ENCODE assay signal across 26 cellular contexts in the genomic region with DNA sequence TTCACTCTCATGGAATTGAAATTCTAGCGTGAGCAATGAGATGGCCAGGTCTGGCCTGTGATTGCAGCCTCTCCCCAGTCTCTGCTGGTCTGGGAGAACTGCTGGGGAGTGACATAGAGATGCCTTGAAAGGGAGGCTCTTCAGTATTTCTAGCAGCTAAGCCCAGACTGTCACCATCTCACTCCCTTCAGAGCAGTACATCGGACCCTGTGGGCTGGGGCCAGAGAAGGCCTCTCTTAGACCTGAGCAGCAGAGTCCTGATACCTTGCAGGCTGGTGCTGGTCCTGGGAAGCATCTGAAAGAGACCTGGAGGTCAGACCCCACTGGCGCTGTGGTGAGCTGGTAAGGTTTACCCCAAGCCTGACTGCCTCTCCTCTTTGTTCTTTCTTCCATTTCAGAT.
DNase-seq lines count a peak whose midpoint lies in the region; ATAC-seq and TF ChIP-seq lines count a peak whose summit lies in the region.
"Had no signal": no experiment of that assay in that cellular context is flagged by ENCODE, and none has a peak within 500 bp of the region (broad histone marks: within the 10 kb centered on the region; RNA-seq: fewer than 3 reads in every experiment).

No MANE protein-coding gene starts in this region.

- H3K4me1 ChIP-seq in heart left ventricle = peaks cover 0 to 93% (median 66%) of the 10 kb centered on the region in 12 donors
- H3K4me1 ChIP-seq in ovary (ENCODE audit: insufficient read depth) = peaks cover 25% of the 10 kb centered on the region
- H3K4me1 ChIP-seq in testis = peaks cover 40% of the 10 kb centered on the region

- H3K4me3 ChIP-seq in heart left ventricle (no peak overlapping the region), ovary (no peak overlapping the region), testis (no peak overlapping the region)
- H3K4me3 ChIP-seq: PC-9, upper lobe of left lung had no signal

- peak overlapping the region; percentile 28 for H3K4me3 Mint-ChIP-seq in type B pancreatic cell
- H3K4me3 Mint-ChIP-seq: activated CD8-positive, alpha-beta T cell treated with anti-CD3 and anti-CD28 coated beads, Interleukin-2, amount 10 ng/mL, durations not matched to agents 7 days and 5 days; activated naive CD8-positive, alpha-beta T cell treated with anti-CD3 and anti-CD28 coated beads, Interleukin-2, amount 10 ng/mL, durations not matched to agents 7 days and 5 days; B cell; HFFc6 had no signal

- no peaks in the 10 kb centered on the region for H3K36me3 Mint-ChIP-seq in type B pancreatic cell
- H3K36me3 Mint-ChIP-seq: activated naive CD8-positive, alpha-beta T cell treated with anti-CD3 and anti-CD28 coated beads, Interleukin-2, amount 10 ng/mL, durations not matched to agents 7 days and 5 days had no signal

- TF ChIP-seq POLR2A in heart left ventricle (IDR thresholded peaks at IDR 0.05) (no peak), ovary (IDR thresholded peaks at IDR 0.05) (no peak), testis (IDR thresholded peaks at IDR 0.05) (no peak)

- peaks cover 10% of the 10 kb centered on the region for H3K4me1 Mint-ChIP-seq in type B pancreatic cell (ENCODE audit: unreplicated experiment)

- WGBS in heart left ventricle, 4 donors = 91 to 98% (median 94%) methylated on average over 3 of the region's 3 CpGs
- 96 to 98% (median 97%) methylated on average over 3 of the region's 3 CpGs for WGBS in ovary, 3 donors
- 94 to 95% methylated on average over 2 to 3 of the region's 3 CpGs for WGBS in testis, 2 donors

- H3K27me3 ChIP-seq in heart left ventricle = no peaks in the 10 kb centered on the region
- no peaks in the 10 kb centered on the region for H3K27me3 ChIP-seq in ovary
- no peaks in the 10 kb centered on the region for H3K27me3 ChIP-seq in testis
- H3K27me3 ChIP-seq: upper lobe of left lung had no signal

- intact Hi-C loops in heart left ventricle (cut with DNase I) (loop anchor here in 3 of 10 donors (5.0 kb wide), 2 partner anchors 36 to 41 kb away; no protein-coding TSS in a partner anchor), ovary (cut with DNase I) (no loop called here), testis (cut with DNase I; ENCODE audit: low total_unique reads) (no loop called here)

- peaks cover 0 to 49% (median 33%) of the 10 kb centered on the region in 9 donors for H3K36me3 ChIP-seq in heart left ventricle
- H3K36me3 ChIP-seq in ovary = no peaks in the 10 kb centered on the region
- no peaks in the 10 kb centered on the region for H3K36me3 ChIP-seq in testis (ENCODE audit: low read depth, missing control alignments)

- H3K9me3 Mint-ChIP-seq in type B pancreatic cell = no peaks in the 10 kb centered on the region
- H3K9me3 Mint-ChIP-seq: activated naive CD8-positive, alpha-beta T cell treated with anti-CD3 and anti-CD28 coated beads, Interleukin-2, amount 10 ng/mL, durations not matched to agents 7 days and 5 days; HFFc6 had no signal

- H3K9me3 ChIP-seq in heart left ventricle (no peaks in the 10 kb centered on the region), ovary (no peaks in the 10 kb centered on the region), testis (no peaks in the 10 kb centered on the region)
- H3K9me3 ChIP-seq: SK-N-SH, upper lobe of left lung had no signal

- no peak overlapping the region for H3K27ac Mint-ChIP-seq in type B pancreatic cell
- H3K27ac Mint-ChIP-seq: activated CD8-positive, alpha-beta T cell treated with anti-CD3 and anti-CD28 coated beads, Interleukin-2, amount 10 ng/mL, durations not matched to agents 7 days and 5 days; activated naive CD8-positive, alpha-beta T cell treated with anti-CD3 and anti-CD28 coated beads, Interleukin-2, amount 10 ng/mL, durations not matched to agents 7 days and 5 days; B cell; HFFc6 had no signal

- peak; percentile 53 for DNase-seq in activated effector memory CD4-positive, alpha-beta T cell treated with anti-CD3 and anti-CD28 coated beads, Interleukin-2, amount 50 U/mL, for 16 hours
- no peak for DNase-seq in activated effector memory CD4-positive, alpha-beta T cell treated with Interleukin-2 at 50 U/mL for 16 hours
- DNase-seq in heart left ventricle = peak in 1 of 5 donors; percentile 22
- DNase-seq in ovary = no peak
- DNase-seq in type B pancreatic cell (ENCODE audit: extremely low spot score, unreplicated experiment) = no peak
- no peak for DNase-seq in stimulated activated CD4-positive, alpha-beta T cell treated with anti-CD3 and anti-CD28 coated beads, Interleukin-4, amount 100 ng/mL, for 24 hours
- DNase-seq in testis = no peak
- DNase-seq: activated CD4-positive, CD25-positive, alpha-beta regulatory T cell; activated CD8-positive, alpha-beta T cell treated with anti-CD3 and anti-CD28 coated beads, Interleukin-2, amount 10 ng/mL, durations not matched to agents 7 days and 5 days; activated naive CD8-positive, alpha-beta T cell treated with anti-CD3 and anti-CD28 coated beads, Interleukin-2, amount 10 ng/mL, durations not matched to agents 7 days and 5 days; activated T-cell treated with anti-CD3 and anti-CD28 coated beads, Interleukin-2, amount 50 U/mL, for 48 hours; COR-L47; HFFc6; KG1; MV-4-11; NCI-H187 treated with DMSO at 0.1 percent for 48 hours; NCI-H345; PC-9; SK-N-SH; stimulated activated CD4-positive, alpha-beta T cell treated with anti-CD3 and anti-CD28 coated beads, Interleukin-12 subunit alpha, Interleukin-12 subunit beta, amount 100 ng/mL, for 4 hours; T-helper 9 cell; upper lobe of left lung had no signal

- H3K27me3 Mint-ChIP-seq in type B pancreatic cell = no peaks in the 10 kb centered on the region
- H3K27me3 Mint-ChIP-seq: activated naive CD8-positive, alpha-beta T cell treated with anti-CD3 and anti-CD28 coated beads, Interleukin-2, amount 10 ng/mL, durations not matched to agents 7 days and 5 days; B cell had no signal

- ATAC-seq in heart left ventricle (no peak), HG02885 (IDR thresholded peaks at IDR 0.05; ENCODE audit: poor library complexity, unreplicated experiment) (no peak)
- ATAC-seq: activated CD8-positive, alpha-beta T cell treated with anti-CD3 and anti-CD28 coated beads, Interleukin-2, amount 10 ng/mL, durations not matched to agents 7 days and 5 days; esophagus mucosa had no signal

- TF ChIP-seq CTCF in heart left ventricle (IDR thresholded peaks at IDR 0.05) = no peak
- no peak for TF ChIP-seq CTCF in ovary (IDR thresholded peaks at IDR 0.05)
- no peak for TF ChIP-seq CTCF in type B pancreatic cell (conservative IDR thresholded peaks at IDR 0.05)
- no peak for TF ChIP-seq CTCF in testis (IDR thresholded peaks at IDR 0.05)

- no peak for TF ChIP-seq EP300 in ovary (IDR thresholded peaks at IDR 0.05)

- H3K27ac ChIP-seq in heart left ventricle = peak overlapping the region in 11 of 12 donors; percentile 4 to 83 (median 58)
- H3K27ac ChIP-seq in ovary = peak overlapping the region; percentile 7 to 44
- H3K27ac ChIP-seq in testis = peak overlapping the region in 1 of 2 donors; percentile 76
- H3K27ac ChIP-seq: 22Rv1, PC-9 had no signal
